10 cellular contexts compared by ENCODE assay signal in genomic region chr10:68202965-68203358, GRCh38. TPM values are rescaled to one million over a fixed set of nuclear protein-coding genes. Genes with fewer than 3 reads are reported as not detected.
DNase-seq lines count a peak whose midpoint lies in the region; ATAC-seq and TF ChIP-seq lines count a peak whose summit lies in the region.
"Had no signal": no experiment of that assay in that cellular context is flagged by ENCODE, and none has a peak within 500 bp of the region (broad histone marks: within the 10 kb centered on the region; RNA-seq: fewer than 3 reads in every experiment).

No MANE protein-coding gene starts in this region.

- in situ Hi-C loops in mammary epithelial cell (cut with MboI; ENCODE audit: low sequenced_read_pairs in 2 of 2), result loop anchor here in 1 of 2 donors (25.0 kb wide), 1 partner anchor 341 kb away; no protein-coding TSS in a partner anchor

- 33% methylated on average over 5 of the region's 5 CpGs for WGBS in mammary epithelial cell (ENCODE audit: low coverage, missing lambda C conversion rate)

- H3K36me3 Mint-ChIP-seq in activated CD8-positive, alpha-beta T cell treated with anti-CD3 and anti-CD28 coated beads for 36 hours (ENCODE audit: low read depth), result no peaks in the 10 kb centered on the region
- H3K36me3 Mint-ChIP-seq in activated CD8-positive, alpha-beta T cell treated with anti-CD3 and anti-CD28 coated beads, Interleukin-2, amount 10 ng/mL, durations not matched to agents 7 days and 5 days (ENCODE audit: low read depth), result no peaks in the 10 kb centered on the region
- no peaks in the 10 kb centered on the region for H3K36me3 Mint-ChIP-seq in osteocyte (ENCODE audit: unreplicated experiment)
- H3K36me3 Mint-ChIP-seq in immature natural killer cell, result no peaks in the 10 kb centered on the region

- no peaks in the 10 kb centered on the region for H4K20me1 ChIP-seq in mammary epithelial cell (ENCODE audit: insufficient read depth, low read length)
- H4K20me1 ChIP-seq: BLaER1 had no signal

- no peak overlapping the region for H3K9ac ChIP-seq in mammary epithelial cell (ENCODE audit: insufficient read depth, low read length)
- H3K9ac ChIP-seq: BLaER1 had no signal

- H3K4me3 Mint-ChIP-seq in activated CD8-positive, alpha-beta T cell treated with anti-CD3 and anti-CD28 coated beads for 36 hours, result no peak overlapping the region
- H3K4me3 Mint-ChIP-seq in activated CD8-positive, alpha-beta T cell treated with anti-CD3 and anti-CD28 coated beads, Interleukin-2, amount 10 ng/mL, durations not matched to agents 7 days and 5 days, result no peak overlapping the region
- H3K4me3 Mint-ChIP-seq in osteocyte (ENCODE audit: unreplicated experiment), result no peak overlapping the region
- H3K4me3 Mint-ChIP-seq in immature natural killer cell, result no peak overlapping the region

- H3K27ac Mint-ChIP-seq in activated CD8-positive, alpha-beta T cell treated with anti-CD3 and anti-CD28 coated beads for 36 hours, result no peak overlapping the region
- H3K27ac Mint-ChIP-seq in activated CD8-positive, alpha-beta T cell treated with anti-CD3 and anti-CD28 coated beads, Interleukin-2, amount 10 ng/mL, durations not matched to agents 7 days and 5 days, result no peak overlapping the region
- H3K27ac Mint-ChIP-seq in osteocyte (ENCODE audit: unreplicated experiment) (peak overlapping the region; percentile 11), immature natural killer cell (no peak overlapping the region)

- no peaks in the 10 kb centered on the region for H3K4me1 Mint-ChIP-seq in activated CD8-positive, alpha-beta T cell treated with anti-CD3 and anti-CD28 coated beads for 36 hours (ENCODE audit: low read depth)
- peaks cover 9% of the 10 kb centered on the region for H3K4me1 Mint-ChIP-seq in activated CD8-positive, alpha-beta T cell treated with anti-CD3 and anti-CD28 coated beads, Interleukin-2, amount 10 ng/mL, durations not matched to agents 7 days and 5 days (ENCODE audit: low read depth)
- H3K4me1 Mint-ChIP-seq in osteocyte (ENCODE audit: unreplicated experiment) (peaks cover 7% of the 10 kb centered on the region), immature natural killer cell (no peaks in the 10 kb centered on the region)

- no peak for ATAC-seq in activated CD8-positive, alpha-beta T cell treated with anti-CD3 and anti-CD28 coated beads for 36 hours
- no peak for ATAC-seq in activated CD8-positive, alpha-beta T cell treated with anti-CD3 and anti-CD28 coated beads, Interleukin-2, amount 10 ng/mL, durations not matched to agents 7 days and 5 days

- peaks cover 28% of the 10 kb centered on the region for H3K27me3 Mint-ChIP-seq in activated CD8-positive, alpha-beta T cell treated with anti-CD3 and anti-CD28 coated beads for 36 hours
- H3K27me3 Mint-ChIP-seq in activated CD8-positive, alpha-beta T cell treated with anti-CD3 and anti-CD28 coated beads, Interleukin-2, amount 10 ng/mL, durations not matched to agents 7 days and 5 days (ENCODE audit: low read depth), result peaks cover 29% of the 10 kb centered on the region
- H3K27me3 Mint-ChIP-seq in osteocyte (ENCODE audit: unreplicated experiment) (no peaks in the 10 kb centered on the region), immature natural killer cell (ENCODE audit: low read depth in 3 of 3) (peaks cover 4 to 21% (median 5%) of the 10 kb centered on the region in 3 donors)

- no peaks in the 10 kb centered on the region for H3K4me1 ChIP-seq in mammary epithelial cell (ENCODE audit: insufficient read depth, low read length)
- H3K4me1 ChIP-seq: BLaER1 had no signal

- POLR2A ChIA-PET in activated CD8-positive, alpha-beta T cell treated with anti-CD3 and anti-CD28 coated beads for 36 hours (lab: Charles Lee), result interaction anchor here (0.6 kb wide), 1 partner anchor 18 kb away, joined by 3 read pairs; no protein-coding TSS in a partner anchor
- POLR2A ChIA-PET in activated CD8-positive, alpha-beta T cell treated with anti-CD3 and anti-CD28 coated beads, Interleukin-2, amount 10 ng/mL, durations not matched to agents 7 days and 5 days (lab: Charles Lee), result no interaction called here

- peak; percentile 16 for DNase-seq in activated CD8-positive, alpha-beta T cell treated with anti-CD3 and anti-CD28 coated beads for 36 hours
- no peak for DNase-seq in activated CD8-positive, alpha-beta T cell treated with anti-CD3 and anti-CD28 coated beads, Interleukin-2, amount 10 ng/mL, durations not matched to agents 7 days and 5 days
- DNase-seq in NB4 (ENCODE audit: low read depth), result peak; percentile 87
- peak; percentile 47 for DNase-seq in mammary epithelial cell
- no peak for DNase-seq in osteocyte (ENCODE audit: extremely low spot score, unreplicated experiment)
- no peak for DNase-seq in immature natural killer cell
- no peak for DNase-seq in DMS 273 treated with DMSO at 0.1 percent for 48 hours (lab: John Stamatoyannopoulos, UW)
- DNase-seq in H7, result no peak
- DNase-seq: Right ventricle myocardium superior had no signal

- H3K79me2 ChIP-seq in mammary epithelial cell (ENCODE audit: insufficient read depth, low read length), result no peaks in the 10 kb centered on the region

- H3K9me3 ChIP-seq in mammary epithelial cell (replicated peaks; ENCODE audit: insufficient read depth, low read length), result no peaks in the 10 kb centered on the region
- H3K9me3 ChIP-seq: BLaER1 had no signal

- H3K4me3 ChIP-seq in NB4 (ENCODE audit: low read depth, low read length), result peak overlapping the region; percentile 9
- no peak overlapping the region for H3K4me3 ChIP-seq in mammary epithelial cell (replicated peaks in 1 of 3; ENCODE audit: insufficient read depth in 1 of 3, low read depth in 2 of 3, low read length in 3 of 3)
- H3K4me3 ChIP-seq in H7 (ENCODE audit: insufficient read depth, low read depth, low read length), result no peak overlapping the region
- H3K4me3 ChIP-seq: BLaER1 had no signal

- H3K27me3 ChIP-seq in mammary epithelial cell (ENCODE audit: insufficient read depth, low read length) (no peaks in the 10 kb centered on the region), H7 (ENCODE audit: control insufficient read depth, insufficient read depth, low read length) (no peaks in the 10 kb centered on the region)
- H3K27me3 ChIP-seq: BLaER1 had no signal

- TF ChIP-seq CTCF in activated CD8-positive, alpha-beta T cell treated with anti-CD3 and anti-CD28 coated beads for 36 hours (IDR thresholded peaks at IDR 0.05), result no peak
- TF ChIP-seq CTCF in NB4 (IDR thresholded peaks at IDR 0.05; ENCODE audit: low read depth, low read length), result no peak
- no peak for TF ChIP-seq CTCF in mammary epithelial cell (conservative IDR thresholded peaks at IDR 0.05 in 1 of 2, IDR thresholded peaks at IDR 0.05 in 1 of 2; ENCODE audit: extremely low read depth in 1 of 2, insufficient read depth in 1 of 2, low read depth in 1 of 2, low read length in 2 of 2)
- no peak for TF ChIP-seq CTCF in osteocyte (IDR thresholded peaks at IDR 0.05)

- no peak for TF ChIP-seq POLR2A in NB4 (IDR thresholded peaks at IDR 0.05; ENCODE audit: extremely low read depth, insufficient read length)

- intact Hi-C loops in activated CD8-positive, alpha-beta T cell treated with anti-CD3 and anti-CD28 coated beads for 36 hours (cut with micrococcal nuclease), result no loop called here
- intact Hi-C loops in mammary epithelial cell (cut with micrococcal nuclease), result no loop called here

- H3K36me3 ChIP-seq in mammary epithelial cell (ENCODE audit: insufficient read depth, low read length), result no peaks in the 10 kb centered on the region
- H3K36me3 ChIP-seq in H7 (replicated peaks; ENCODE audit: control insufficient read depth, insufficient read depth, low read length), result no peaks in the 10 kb centered on the region
- H3K36me3 ChIP-seq: BLaER1 had no signal

- no peak overlapping the region for H2AFZ ChIP-seq in mammary epithelial cell (ENCODE audit: low read depth, low read length)

- no peak overlapping the region for H3K4me2 ChIP-seq in mammary epithelial cell (ENCODE audit: insufficient read depth, low read depth, low read length)
- H3K4me2 ChIP-seq: BLaER1 had no signal

- CTCF ChIA-PET in activated CD8-positive, alpha-beta T cell treated with anti-CD3 and anti-CD28 coated beads for 36 hours (lab: Charles Lee), result interaction anchor here (1.2 to 1.7 kb wide), 4 partner anchors 10 to 348 kb away, joined by 3 to 14 read pairs (median 4); no protein-coding TSS in a partner anchor
- CTCF ChIA-PET in activated CD8-positive, alpha-beta T cell treated with anti-CD3 and anti-CD28 coated beads, Interleukin-2, amount 10 ng/mL, durations not matched to agents 7 days and 5 days (lab: Charles Lee), result interaction anchor here (0.6 to 2.0 kb wide), 6 partner anchors 10 to 348 kb away, joined by 3 to 12 read pairs (median 3); no protein-coding TSS in a partner anchor
- CTCF ChIA-PET in mammary epithelial cell (lab: Charles Lee; ENCODE audit: low non-redundant PET), result no interaction called here

- BruUV-seq in mammary epithelial cell (replicated peaks; lab: Mats Ljungman, UMichigan), result no TSS peak

- H3K27ac ChIP-seq in mammary epithelial cell (ENCODE audit: insufficient read depth, low read depth, low read length), result no peak overlapping the region
- H3K27ac ChIP-seq: BLaER1 had no signal

- dilution Hi-C loops in mammary epithelial cell (cut with HindIII; ENCODE audit: low sequenced_read_pairs), result no loop called here

- no peaks in the 10 kb centered on the region for H3K9me3 Mint-ChIP-seq in activated CD8-positive, alpha-beta T cell treated with anti-CD3 and anti-CD28 coated beads for 36 hours
- no peaks in the 10 kb centered on the region for H3K9me3 Mint-ChIP-seq in activated CD8-positive, alpha-beta T cell treated with anti-CD3 and anti-CD28 coated beads, Interleukin-2, amount 10 ng/mL, durations not matched to agents 7 days and 5 days (ENCODE audit: insufficient read depth)
- H3K9me3 Mint-ChIP-seq in osteocyte (ENCODE audit: unreplicated experiment) (no peaks in the 10 kb centered on the region), immature natural killer cell (no peaks in the 10 kb centered on the region)

RNA-seq across cellular contexts. Expression of gene ATOH7, which starts 29.0 kb away (rescaled TPM):
- not detected for total RNA-seq in activated CD8-positive, alpha-beta T cell treated with anti-CD3 and anti-CD28 coated beads for 36 hours
- not detected for total RNA-seq in activated CD8-positive, alpha-beta T cell treated with anti-CD3 and anti-CD28 coated beads, Interleukin-2, amount 10 ng/mL, durations not matched to agents 7 days and 5 days
- total RNA-seq in mammary epithelial cell (not detected), osteocyte (not detected in 2 replicates)
- polyA plus RNA-seq in mammary epithelial cell (0.03 TPM), immature natural killer cell (not detected)
- not detected for polyA minus RNA-seq in mammary epithelial cell
- total RNA-seq in H7 (2014; rRNA removed; shearing (Covaris generic)), result 0.15 TPM in 1 of 2 replicates, not detected in the other
- total RNA-seq: Right ventricle myocardium superior had no signal

Comparison
In these comparisons a context has a peak if more than half of its experiments do, and no peak if none do; other contexts are left out.
1. DNase-seq: peak in activated CD8-positive, alpha-beta T cell treated with anti-CD3 and anti-CD28 coated beads for 36 hours (single experiment), NB4 (single experiment) and mammary epithelial cell (single experiment); none in activated CD8-positive, alpha-beta T cell treated with anti-CD3 and anti-CD28 coated beads, Interleukin-2, amount 10 ng/mL, durations not matched to agents 7 days and 5 days (single experiment), osteocyte (single experiment), immature natural killer cell (0 of 3), DMS 273 treated with DMSO at 0.1 percent for 48 hours (single experiment) and H7 (single experiment).